ENCODE assay signal across 8 cellular contexts in the genomic region with DNA sequence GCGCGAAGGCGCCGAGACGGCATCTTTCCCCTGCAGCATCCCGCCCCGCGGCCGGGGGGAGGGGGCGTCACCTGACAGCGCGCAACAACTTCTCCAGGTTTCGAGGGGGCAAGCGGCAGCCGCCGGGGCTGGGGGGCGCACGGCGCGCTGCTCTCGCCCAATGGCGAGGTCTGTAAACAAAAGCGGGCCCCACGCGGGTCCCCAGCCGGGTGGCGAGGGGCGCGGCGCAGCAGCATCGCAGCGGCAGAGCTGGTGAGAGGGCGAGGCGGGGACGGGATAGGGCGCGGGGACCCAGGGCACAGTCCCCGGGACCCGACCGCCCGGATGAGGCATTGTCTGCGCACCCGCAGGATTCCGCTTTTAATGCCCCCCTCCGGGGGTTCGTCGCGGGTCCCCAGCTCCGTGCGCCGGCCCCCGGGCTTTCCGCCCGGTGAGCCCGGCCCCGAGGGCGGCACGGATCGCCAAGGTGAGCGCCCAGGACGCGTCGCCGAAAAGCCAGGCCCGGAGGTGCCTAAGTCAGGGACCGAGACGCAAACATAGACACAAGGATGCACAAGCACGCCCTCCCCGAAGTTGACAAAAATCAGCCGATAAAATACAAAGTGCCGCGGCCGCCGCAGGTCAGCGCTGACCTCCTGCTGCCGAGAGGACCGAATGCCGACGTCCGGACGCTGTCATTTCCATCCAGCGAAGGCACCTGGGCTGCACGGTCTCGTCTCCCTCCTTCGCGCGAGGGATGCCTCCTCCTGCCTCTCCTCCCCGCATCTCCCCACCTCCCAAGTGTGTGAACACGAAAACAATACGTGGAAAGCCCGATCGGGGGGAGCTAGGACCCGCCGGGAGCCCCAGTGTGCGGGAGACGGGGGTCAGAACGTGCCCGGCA.
DNase-seq lines count a peak whose midpoint lies in the region; ATAC-seq, FAIRE-seq and TF ChIP-seq lines count a peak whose summit lies in the region.

No MANE protein-coding gene starts in this region.

- H3K36me3 ChIP-seq in psoas muscle (ENCODE audit: insufficient read depth in 1 of 2, low read depth in 1 of 2): no peaks in the 10 kb centered on the region

- peak overlapping the region; percentile 97 for H3K4me2 ChIP-seq in A549

- intact Hi-C loops in left cardiac atrium (cut with DNase I) (no loop called here), psoas muscle (cut with DNase I) (no loop called here)

- H3K4me1 ChIP-seq in A549 (peaks cover 15% of the 10 kb centered on the region; the same call in 1 of the 3 replicates), psoas muscle (peaks cover 3% of the 10 kb centered on the region)

- TF ChIP-seq RAD21 in A549 (conservative IDR thresholded peaks at IDR 0.05 in 1 of 2, IDR thresholded peaks at IDR 0.05 in 1 of 2): no peak

- no peak for TF ChIP-seq POLR2A in A549 (IDR thresholded peaks at IDR 0.05; ENCODE audit: low read length)

- H3K4me3 ChIP-seq in A549 (peak overlapping the region; percentile 46), psoas muscle (peak overlapping the region; percentile 69)

- WGBS in A549 (ENCODE audit: missing lambda C conversion rate): 0% methylated on average over 8 of the region's 98 CpGs
- 0 to 1% (median 1%) methylated on average over 72 to 98 of the region's 98 CpGs for WGBS in psoas muscle, 3 donors

- POLR2A ChIA-PET in A549 (lab: Yijun Ruan, JAX): interaction anchor here (0.8 kb wide), 1 partner anchor 191 kb away, joined by 4 read pairs; no protein-coding TSS in a partner anchor

- H3K9me3 ChIP-seq in A549 (no peaks in the 10 kb centered on the region), psoas muscle (no peaks in the 10 kb centered on the region)

- DNase-seq in A549 (ENCODE audit: low read depth in 1 of 2, low spot score in 1 of 2) (no peak), NCI-H69 (lab: John Stamatoyannopoulos, UW) (peak; percentile 91), left cardiac atrium (peak; percentile 32), psoas muscle (peak in 1 of 2 donors; percentile 22), left lobe of liver (ENCODE audit: low spot score) (no peak), HCEC 1CT (no peak)
- DNase-seq in activated effector memory CD4-positive, alpha-beta T cell treated with anti-CD3 and anti-CD28 coated beads, Interleukin-2, amount 50 U/mL, for 16 hours: peak; percentile 72

- peak in 1 of 2 experiments; percentile 54; a peak in 2 of 6 replicates for ATAC-seq in A549
- peak; percentile 3 for ATAC-seq in GM21367 (IDR thresholded peaks at IDR 0.05; ENCODE audit: unreplicated experiment)
- ATAC-seq in left cardiac atrium: no peak
- no peak for ATAC-seq in psoas muscle
- no peak for ATAC-seq in left lobe of liver

- H3K27me3 ChIP-seq in psoas muscle (ENCODE audit: insufficient read depth in 3 of 3, low read length in 2 of 3): peaks cover 0 to 56% (median 25%) of the 10 kb centered on the region in 3 donors

- FAIRE-seq in A549 (lab: Jason Lieb, UNC): no peak

- TF ChIP-seq CTCF in A549 (IDR thresholded peaks at IDR 0.05) (no peak), psoas muscle (IDR thresholded peaks at IDR 0.05) (no peak)

- H3K27ac ChIP-seq in A549 (peak overlapping the region in 1 of 2 experiments; percentile 82; a peak in 4 of 6 replicates), psoas muscle (no peak overlapping the region)

- CTCF ChIA-PET in A549 (lab: Yijun Ruan, JAX): interaction anchor here (0.6 to 6.1 kb wide), 7 partner anchors 10 to 344 kb away, joined by 3 to 29 read pairs (median 4); no protein-coding TSS in a partner anchor

- TF ChIP-seq EP300 in A549 (IDR thresholded peaks at IDR 0.05): no peak

TF ChIP-seq in A549, 52 proteins besides CTCF, POLR2A, EP300 and RAD21:
- TF ChIP-seq, protein P1, sequence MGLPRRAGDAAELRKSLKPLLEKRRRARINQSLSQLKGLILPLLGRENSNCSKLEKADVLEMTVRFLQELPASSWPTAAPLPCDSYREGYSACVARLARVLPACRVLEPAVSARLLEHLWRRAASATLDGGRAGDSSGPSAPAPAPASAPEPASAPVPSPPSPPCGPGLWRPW (IDR thresholded peaks at IDR 0.05): no peak
- no peak for TF ChIP-seq ZSCAN20 (CRISPR knock-in tag; IDR thresholded peaks at IDR 0.05)
- TF ChIP-seq, protein P2, sequence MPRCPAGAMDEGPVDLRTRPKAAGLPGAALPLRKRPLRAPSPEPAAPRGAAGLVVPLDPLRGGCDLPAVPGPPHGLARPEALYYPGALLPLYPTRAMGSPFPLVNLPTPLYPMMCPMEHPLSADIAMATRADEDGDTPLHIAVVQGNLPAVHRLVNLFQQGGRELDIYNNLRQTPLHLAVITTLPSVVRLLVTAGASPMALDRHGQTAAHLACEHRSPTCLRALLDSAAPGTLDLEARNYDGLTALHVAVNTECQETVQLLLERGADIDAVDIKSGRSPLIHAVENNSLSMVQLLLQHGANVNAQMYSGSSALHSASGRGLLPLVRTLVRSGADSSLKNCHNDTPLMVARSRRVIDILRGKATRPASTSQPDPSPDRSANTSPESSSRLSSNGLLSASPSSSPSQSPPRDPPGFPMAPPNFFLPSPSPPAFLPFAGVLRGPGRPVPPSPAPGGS (IDR thresholded peaks at IDR 0.05): no peak
- TF ChIP-seq, protein P3, sequence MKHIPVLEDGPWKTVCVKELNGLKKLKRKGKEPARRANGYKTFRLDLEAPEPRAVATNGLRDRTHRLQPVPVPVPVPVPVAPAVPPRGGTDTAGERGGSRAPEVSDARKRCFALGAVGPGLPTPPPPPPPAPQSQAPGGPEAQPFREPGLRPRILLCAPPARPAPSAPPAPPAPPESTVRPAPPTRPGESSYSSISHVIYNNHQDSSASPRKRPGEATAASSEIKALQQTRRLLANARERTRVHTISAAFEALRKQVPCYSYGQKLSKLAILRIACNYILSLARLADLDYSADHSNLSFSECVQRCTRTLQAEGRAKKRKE (CRISPR knock-in tag; IDR thresholded peaks at IDR 0.05; ENCODE audit: low read depth): no peak
- no peak for TF ChIP-seq GATA3 (IDR thresholded peaks at IDR 0.05; ENCODE audit: borderline replicate concordance)
- TF ChIP-seq HOXA7 (CRISPR knock-in tag; IDR thresholded peaks at IDR 0.05): no peak
- TF ChIP-seq CHD4 (IDR thresholded peaks at IDR 0.05; ENCODE audit: borderline replicate concordance): no peak
- TF ChIP-seq, protein P4, sequence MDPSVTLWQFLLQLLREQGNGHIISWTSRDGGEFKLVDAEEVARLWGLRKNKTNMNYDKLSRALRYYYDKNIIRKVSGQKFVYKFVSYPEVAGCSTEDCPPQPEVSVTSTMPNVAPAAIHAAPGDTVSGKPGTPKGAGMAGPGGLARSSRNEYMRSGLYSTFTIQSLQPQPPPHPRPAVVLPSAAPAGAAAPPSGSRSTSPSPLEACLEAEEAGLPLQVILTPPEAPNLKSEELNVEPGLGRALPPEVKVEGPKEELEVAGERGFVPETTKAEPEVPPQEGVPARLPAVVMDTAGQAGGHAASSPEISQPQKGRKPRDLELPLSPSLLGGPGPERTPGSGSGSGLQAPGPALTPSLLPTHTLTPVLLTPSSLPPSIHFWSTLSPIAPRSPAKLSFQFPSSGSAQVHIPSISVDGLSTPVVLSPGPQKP (IDR thresholded peaks at IDR 0.05; ENCODE audit: low read depth, low read length): no peak
- TF ChIP-seq ESRRA (IDR thresholded peaks at IDR 0.05; ENCODE audit: borderline replicate concordance, low read length): no peak
- no peak for TF ChIP-seq SMC3 (IDR thresholded peaks at IDR 0.05)
- TF ChIP-seq TFCP2L1 (CRISPR knock-in tag; IDR thresholded peaks at IDR 0.05): no peak
- no peak for TF ChIP-seq POLR2AphosphoS2 (conservative IDR thresholded peaks at IDR 0.05; ENCODE audit: low read length)
- no peak for TF ChIP-seq TP53 (CRISPR knock-in tag; IDR thresholded peaks at IDR 0.05)

Comparison
In these comparisons a context has a peak if more than half of its experiments do, and no peak if none do; other contexts are left out.
1. DNase-seq: peak in NCI-H69 (single experiment), activated effector memory CD4-positive, alpha-beta T cell treated with anti-CD3 and anti-CD28 coated beads, Interleukin-2, amount 50 U/mL, for 16 hours (single experiment) and left cardiac atrium (single experiment); none in A549 (0 of 2), left lobe of liver (single experiment) and HCEC 1CT (single experiment).